1 cellular context compared by ENCODE assay signal in genomic region chr4:153758688-153759406, GRCh38.
TF ChIP-seq lines count a peak whose summit lies in the region.

No MANE protein-coding gene starts in this region.

TF ChIP-seq in WTC11, 78 proteins besides CTCF, POLR2A, EP300 and RAD21 (continued from another document):
- TF ChIP-seq IRF1 (CRISPR knock-in tag; IDR thresholded peaks at IDR 0.05) (no peak), EMX1 (CRISPR knock-in tag; IDR thresholded peaks at IDR 0.05) (no peak), PREB (CRISPR knock-in tag; IDR thresholded peaks at IDR 0.05; ENCODE audit: borderline replicate concordance) (no peak), NR1H2 (CRISPR knock-in tag; IDR thresholded peaks at IDR 0.05) (no peak), ERG (CRISPR knock-in tag; IDR thresholded peaks at IDR 0.05) (no peak), NR3C1 (CRISPR knock-in tag; conservative IDR thresholded peaks at IDR 0.05; ENCODE audit: low read depth) (no peak)
